In the genomic region with DNA sequence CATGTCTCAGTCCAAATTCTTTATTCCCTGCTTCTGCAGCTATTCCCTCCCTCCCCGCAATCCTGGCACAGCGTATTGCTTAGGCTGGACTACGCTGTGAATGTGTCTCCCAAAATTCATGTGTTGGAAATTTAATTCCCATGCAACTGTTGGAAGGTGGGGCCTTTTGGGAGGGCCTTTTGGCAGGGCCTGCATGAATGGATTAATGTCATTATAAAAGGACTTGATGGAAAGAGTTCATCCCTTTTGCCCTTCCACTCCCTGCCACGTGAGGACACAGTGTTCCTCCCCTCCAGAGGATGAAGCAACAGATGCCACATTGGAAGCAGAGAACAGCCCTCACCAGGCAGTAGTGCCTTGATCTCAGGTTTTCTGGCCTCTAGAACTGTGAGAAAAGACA, we compare ENCODE assay signal across 9 cellular contexts. TPM values are rescaled to one million over a fixed set of nuclear protein-coding genes. Genes with fewer than 3 reads are reported as not detected.
DNase-seq lines count a peak whose midpoint lies in the region; ATAC-seq and TF ChIP-seq lines count a peak whose summit lies in the region.
"Had no signal": no experiment of that assay in that cellular context is flagged by ENCODE, and none has a peak within 500 bp of the region (broad histone marks: within the 10 kb centered on the region; RNA-seq: fewer than 3 reads in every experiment).

No MANE protein-coding gene starts in this region.

- ATAC-seq in SK-N-SH treated with all-trans-retinoic acid at 6 μM for 48 hours: peak; percentile 21
- ATAC-seq in sciatic nerve: peak; percentile 95

- CTCF ChIA-PET in PC-9 (lab: Charles Lee): interaction anchor here (0.5 to 0.6 kb wide), 2 partner anchors 23 to 349 kb away, joined by 3 to 4 read pairs; no protein-coding TSS in a partner anchor

- H4K20me1 ChIP-seq in PC-9 (ENCODE audit: insufficient read depth): no peaks in the 10 kb centered on the region

- intact Hi-C loops in sciatic nerve (cut with DNase I) (no loop called here), PC-9 (cut with micrococcal nuclease; ENCODE audit: unreplicated experiment) (loop anchor here (2.0 to 10.0 kb wide), 2 partner anchors 171 to 457 kb away; no protein-coding TSS in a partner anchor)

- H3K4me1 ChIP-seq in PC-9 (replicated peaks; ENCODE audit: insufficient read depth): no peaks in the 10 kb centered on the region

- H3K36me3 ChIP-seq in PC-9 (ENCODE audit: low read depth): no peaks in the 10 kb centered on the region
- H3K36me3 ChIP-seq: MG63 had no signal

- H3K27me3 ChIP-seq in PC-9 (ENCODE audit: insufficient read depth, low read depth): peaks cover 29% of the 10 kb centered on the region
- H3K27me3 ChIP-seq: MG63 had no signal

- H3K79me2 ChIP-seq in PC-9 (ENCODE audit: low read depth): no peaks in the 10 kb centered on the region

- no peak overlapping the region for H3K4me3 ChIP-seq in foreskin fibroblast (ENCODE audit: low read depth in 1 of 2, low read length in 2 of 2)
- H3K4me3 ChIP-seq in PC-9: no peak overlapping the region
- H3K4me3 ChIP-seq: MG63 had no signal

- H2AFZ ChIP-seq in PC-9: no peak overlapping the region

- TF ChIP-seq CTCF in foreskin fibroblast (IDR thresholded peaks at IDR 0.05; ENCODE audit: low read depth, low read length) (no peak), PC-9 (conservative IDR thresholded peaks at IDR 0.05) (no peak)

- no peaks in the 10 kb centered on the region for H3K9me2 ChIP-seq in PC-9 (ENCODE audit: insufficient read depth)

- H3K27ac ChIP-seq in PC-9: no peak overlapping the region

- POLR2A ChIA-PET in PC-9 (lab: Charles Lee; ENCODE audit: unreplicated experiment): no interaction called here

- BruUV-seq in PC-9 (replicated peaks; lab: Mats Ljungman, UMichigan): no TSS peak

- no peaks in the 10 kb centered on the region for H3F3A ChIP-seq in PC-9 (ENCODE audit: insufficient read depth, low read depth)

- peak; percentile 22 for DNase-seq in AG08395 (ENCODE audit: low spot score)
- peak; percentile 15 to 40 for DNase-seq in foreskin fibroblast
- DNase-seq in sciatic nerve (ENCODE audit: low spot score): no peak
- DNase-seq in stimulated activated CD8-positive, alpha-beta memory T cell treated with anti-CD3 and anti-CD28 coated beads, Interleukin-4, amount 100 ng/mL, for 48 hours: no peak
- DNase-seq in T-helper 1 cell: no peak
- DNase-seq in PC-9: no peak
- DNase-seq in NCI-H1105 (lab: John Stamatoyannopoulos, UW): no peak

- H3K9me3 ChIP-seq in PC-9 (ENCODE audit: insufficient read depth, low read depth): peaks cover 5% of the 10 kb centered on the region; the same call in 1 of the 2 replicates
- H3K9me3 ChIP-seq: MG63 had no signal

- no peak overlapping the region for H3K4me2 ChIP-seq in PC-9

TF ChIP-seq in SK-N-SH treated with all-trans-retinoic acid at 6 μM for 48 hours, 23 proteins besides CTCF, POLR2A, EP300 and RAD21 (continues in another document):
- TF ChIP-seq CSDC2 (CRISPR knock-in tag; IDR thresholded peaks at IDR 0.05) (no peak), PPARA (CRISPR knock-in tag; IDR thresholded peaks at IDR 0.05; ENCODE audit: borderline replicate concordance) (no peak), TCF4 (CRISPR knock-in tag; IDR thresholded peaks at IDR 0.05; ENCODE audit: borderline replicate concordance) (no peak), ZNF565 (CRISPR knock-in tag; conservative IDR thresholded peaks at IDR 0.05; ENCODE audit: low read depth) (no peak), ZNF8 (CRISPR knock-in tag; IDR thresholded peaks at IDR 0.05) (no peak), ZFP30 (CRISPR knock-in tag; IDR thresholded peaks at IDR 0.05) (no peak), ZC3H10 (CRISPR knock-in tag; IDR thresholded peaks at IDR 0.05) (no peak), BACH2 (CRISPR knock-in tag; IDR thresholded peaks at IDR 0.05; ENCODE audit: borderline replicate concordance) (no peak), GLIS3 (CRISPR knock-in tag; IDR thresholded peaks at IDR 0.05) (no peak), RARB (CRISPR knock-in tag; IDR thresholded peaks at IDR 0.05) (no peak), ARNTL (CRISPR knock-in tag; IDR thresholded peaks at IDR 0.05; ENCODE audit: borderline replicate concordance, low read depth) (no peak), ZNF70 (CRISPR knock-in tag; IDR thresholded peaks at IDR 0.05) (no peak)
- TF ChIP-seq, protein P1, sequence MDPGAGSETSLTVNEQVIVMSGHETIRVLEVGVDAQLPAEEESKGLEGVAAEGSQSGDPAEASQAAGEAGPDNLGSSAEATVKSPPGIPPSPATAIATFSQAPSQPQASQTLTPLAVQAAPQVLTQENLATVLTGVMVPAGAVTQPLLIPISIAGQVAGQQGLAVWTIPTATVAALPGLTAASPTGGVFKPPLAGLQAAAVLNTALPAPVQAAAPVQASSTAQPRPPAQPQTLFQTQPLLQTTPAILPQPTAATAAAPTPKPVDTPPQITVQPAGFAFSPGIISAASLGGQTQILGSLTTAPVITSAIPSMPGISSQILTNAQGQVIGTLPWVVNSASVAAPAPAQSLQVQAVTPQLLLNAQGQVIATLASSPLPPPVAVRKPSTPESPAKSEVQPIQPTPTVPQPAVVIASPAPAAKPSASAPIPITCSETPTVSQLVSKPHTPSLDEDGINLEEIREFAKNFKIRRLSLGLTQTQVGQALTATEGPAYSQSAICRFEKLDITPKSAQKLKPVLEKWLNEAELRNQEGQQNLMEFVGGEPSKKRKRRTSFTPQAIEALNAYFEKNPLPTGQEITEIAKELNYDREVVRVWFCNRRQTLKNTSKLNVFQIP (CRISPR knock-in tag; IDR thresholded peaks at IDR 0.05; ENCODE audit: borderline replicate concordance, low read depth): no peak
- TF ChIP-seq, protein P2, sequence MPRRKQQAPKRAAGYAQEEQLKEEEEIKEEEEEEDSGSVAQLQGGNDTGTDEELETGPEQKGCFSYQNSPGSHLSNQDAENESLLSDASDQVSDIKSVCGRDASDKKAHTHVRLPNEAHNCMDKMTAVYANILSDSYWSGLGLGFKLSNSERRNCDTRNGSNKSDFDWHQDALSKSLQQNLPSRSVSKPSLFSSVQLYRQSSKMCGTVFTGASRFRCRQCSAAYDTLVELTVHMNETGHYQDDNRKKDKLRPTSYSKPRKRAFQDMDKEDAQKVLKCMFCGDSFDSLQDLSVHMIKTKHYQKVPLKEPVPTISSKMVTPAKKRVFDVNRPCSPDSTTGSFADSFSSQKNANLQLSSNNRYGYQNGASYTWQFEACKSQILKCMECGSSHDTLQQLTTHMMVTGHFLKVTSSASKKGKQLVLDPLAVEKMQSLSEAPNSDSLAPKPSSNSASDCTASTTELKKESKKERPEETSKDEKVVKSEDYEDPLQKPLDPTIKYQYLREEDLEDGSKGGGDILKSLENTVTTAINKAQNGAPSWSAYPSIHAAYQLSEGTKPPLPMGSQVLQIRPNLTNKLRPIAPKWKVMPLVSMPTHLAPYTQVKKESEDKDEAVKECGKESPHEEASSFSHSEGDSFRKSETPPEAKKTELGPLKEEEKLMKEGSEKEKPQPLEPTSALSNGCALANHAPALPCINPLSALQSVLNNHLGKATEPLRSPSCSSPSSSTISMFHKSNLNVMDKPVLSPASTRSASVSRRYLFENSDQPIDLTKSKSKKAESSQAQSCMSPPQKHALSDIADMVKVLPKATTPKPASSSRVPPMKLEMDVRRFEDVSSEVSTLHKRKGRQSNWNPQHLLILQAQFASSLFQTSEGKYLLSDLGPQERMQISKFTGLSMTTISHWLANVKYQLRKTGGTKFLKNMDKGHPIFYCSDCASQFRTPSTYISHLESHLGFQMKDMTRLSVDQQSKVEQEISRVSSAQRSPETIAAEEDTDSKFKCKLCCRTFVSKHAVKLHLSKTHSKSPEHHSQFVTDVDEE (CRISPR knock-in tag; IDR thresholded peaks at IDR 0.05): no peak
- TF ChIP-seq, protein P3, sequence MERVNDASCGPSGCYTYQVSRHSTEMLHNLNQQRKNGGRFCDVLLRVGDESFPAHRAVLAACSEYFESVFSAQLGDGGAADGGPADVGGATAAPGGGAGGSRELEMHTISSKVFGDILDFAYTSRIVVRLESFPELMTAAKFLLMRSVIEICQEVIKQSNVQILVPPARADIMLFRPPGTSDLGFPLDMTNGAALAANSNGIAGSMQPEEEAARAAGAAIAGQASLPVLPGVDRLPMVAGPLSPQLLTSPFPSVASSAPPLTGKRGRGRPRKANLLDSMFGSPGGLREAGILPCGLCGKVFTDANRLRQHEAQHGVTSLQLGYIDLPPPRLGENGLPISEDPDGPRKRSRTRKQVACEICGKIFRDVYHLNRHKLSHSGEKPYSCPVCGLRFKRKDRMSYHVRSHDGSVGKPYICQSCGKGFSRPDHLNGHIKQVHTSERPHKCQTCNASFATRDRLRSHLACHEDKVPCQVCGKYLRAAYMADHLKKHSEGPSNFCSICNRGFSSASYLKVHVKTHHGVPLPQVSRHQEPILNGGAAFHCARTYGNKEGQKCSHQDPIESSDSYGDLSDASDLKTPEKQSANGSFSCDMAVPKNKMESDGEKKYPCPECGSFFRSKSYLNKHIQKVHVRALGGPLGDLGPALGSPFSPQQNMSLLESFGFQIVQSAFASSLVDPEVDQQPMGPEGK (CRISPR knock-in tag; IDR thresholded peaks at IDR 0.05; ENCODE audit: borderline replicate concordance): no peak
- TF ChIP-seq, protein P4, sequence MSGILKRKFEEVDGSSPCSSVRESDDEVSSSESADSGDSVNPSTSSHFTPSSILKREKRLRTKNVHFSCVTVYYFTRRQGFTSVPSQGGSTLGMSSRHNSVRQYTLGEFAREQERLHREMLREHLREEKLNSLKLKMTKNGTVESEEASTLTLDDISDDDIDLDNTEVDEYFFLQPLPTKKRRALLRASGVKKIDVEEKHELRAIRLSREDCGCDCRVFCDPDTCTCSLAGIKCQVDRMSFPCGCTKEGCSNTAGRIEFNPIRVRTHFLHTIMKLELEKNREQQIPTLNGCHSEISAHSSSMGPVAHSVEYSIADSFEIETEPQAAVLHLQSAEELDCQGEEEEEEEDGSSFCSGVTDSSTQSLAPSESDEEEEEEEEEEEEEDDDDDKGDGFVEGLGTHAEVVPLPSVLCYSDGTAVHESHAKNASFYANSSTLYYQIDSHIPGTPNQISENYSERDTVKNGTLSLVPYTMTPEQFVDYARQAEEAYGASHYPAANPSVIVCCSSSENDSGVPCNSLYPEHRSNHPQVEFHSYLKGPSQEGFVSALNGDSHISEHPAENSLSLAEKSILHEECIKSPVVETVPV (CRISPR knock-in tag; IDR thresholded peaks at IDR 0.05): no peak

RNA-seq across cellular contexts. Expression of a gene that starts 20.4 kb away (rescaled TPM):
- 71.8 TPM for total RNA-seq in sciatic nerve
- total RNA-seq in PC-9 (2021): 1.2 and 1.5 TPM in 2 replicates

RNA-seq across cellular contexts. Expression of a gene that starts 51.8 kb away (rescaled TPM):
- 20.5 TPM for total RNA-seq in sciatic nerve
- total RNA-seq in PC-9 (2021): 8.6 and 10.4 TPM in 2 replicates

RNA-seq across cellular contexts. Expression of a gene that starts 54.3 kb away (rescaled TPM):
- total RNA-seq in sciatic nerve: 97.7 TPM
- total RNA-seq in PC-9 (2021): 88.2 and 89.3 TPM in 2 replicates

Comparison
In these comparisons a context has a peak if more than half of its experiments do, and no peak if none do; other contexts are left out.
1. DNase-seq: peak in AG08395 (single experiment) and foreskin fibroblast (2 of 2); none in sciatic nerve (single experiment), stimulated activated CD8-positive, alpha-beta memory T cell treated with anti-CD3 and anti-CD28 coated beads, Interleukin-4, amount 100 ng/mL, for 48 hours (single experiment), T-helper 1 cell (0 of 5), PC-9 (0 of 2) and NCI-H1105 (single experiment).
2. RNA of a gene that starts 20.4 kb away (total RNA-seq): 71.8 TPM in sciatic nerve (single experiment); 1.2 to 1.5 TPM in PC-9; every median in the first group is over 10 times any median in the second.